Comparison of ENCODE assay signal across 8 cellular contexts in the genomic region with DNA sequence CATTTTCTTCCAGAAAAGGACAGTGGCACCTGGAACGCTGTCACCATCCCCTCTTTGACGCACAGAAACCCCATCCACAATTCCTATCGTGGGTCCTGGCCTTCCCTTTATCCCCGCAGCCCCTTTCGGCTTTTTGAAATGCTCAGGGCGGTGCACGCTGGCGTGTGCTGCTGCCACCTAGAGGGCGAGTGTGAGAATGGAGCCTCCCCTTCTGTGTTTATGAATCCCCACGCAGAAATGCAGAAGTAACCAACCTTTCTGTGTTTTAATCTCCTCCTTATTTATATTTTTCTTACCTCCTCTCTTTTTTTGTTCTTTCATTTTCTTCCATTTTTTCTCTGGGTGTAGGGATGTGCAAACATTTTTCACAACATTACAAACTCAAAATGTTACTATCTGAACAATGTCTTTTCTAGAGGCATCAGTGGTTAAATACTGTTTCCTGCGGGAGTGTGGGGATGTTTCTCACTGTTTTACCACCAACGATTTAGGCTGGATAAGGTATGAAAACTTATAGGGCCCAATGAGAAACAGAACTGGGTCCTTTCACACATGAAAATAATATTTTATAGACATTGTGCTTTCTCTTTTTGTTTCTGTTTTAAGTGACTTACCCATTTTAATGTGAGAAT. TPM values are rescaled to one million over a fixed set of nuclear protein-coding genes. Genes with fewer than 3 reads are reported as not detected.
DNase-seq lines count a peak whose midpoint lies in the region; ATAC-seq, FAIRE-seq and TF ChIP-seq lines count a peak whose summit lies in the region.

No MANE protein-coding gene starts in this region.

- no peaks in the 10 kb centered on the region for H3K4me1 ChIP-seq in H1 (replicated peaks in 1 of 4; ENCODE audit: control insufficient read depth in 3 of 4, insufficient read depth in 4 of 4, low read length in 3 of 4)

- H3K9ac ChIP-seq in H1 (replicated peaks in 1 of 4; ENCODE audit: extremely low read depth in 1 of 4, low read depth in 3 of 4, low read length in 3 of 4): no peak overlapping the region

- no peak overlapping the region for H4K5ac ChIP-seq in H1 (ENCODE audit: insufficient read length, low read depth, low read length)

- no peak overlapping the region for H3K23ac ChIP-seq in H1 (ENCODE audit: insufficient read length)

- no peak overlapping the region for H4K91ac ChIP-seq in H1 (replicated peaks; ENCODE audit: insufficient read length, low read length)

- no peak for TF ChIP-seq POLR2A in H1 (IDR thresholded peaks at IDR 0.05; ENCODE audit: control extremely low read depth in 1 of 2, low read depth in 2 of 2, low read length in 2 of 2)

- no peak overlapping the region for H2BK120ac ChIP-seq in H1 (replicated peaks; ENCODE audit: low read depth, low read length)

- H2BK5ac ChIP-seq in H1 (ENCODE audit: low read depth, low read length): no peak overlapping the region

- H3K27ac ChIP-seq in H1 (ENCODE audit: low read depth, low read length): no peak overlapping the region

- POLR2A ChIA-PET in H1 (lab: Charles Lee; ENCODE audit: partially characterized antibody): no interaction called here

- no peak overlapping the region for H2BK15ac ChIP-seq in H1 (ENCODE audit: low read length)

- peak; percentile 78 to 79 for TF ChIP-seq RAD21 in H1 (IDR thresholded peaks at IDR 0.05 in 1 of 2, conservative IDR thresholded peaks at IDR 0.05 in 1 of 2; ENCODE audit: low read depth in 2 of 2, low read length in 2 of 2)

- no peak overlapping the region for H2AK5ac ChIP-seq in H1 (ENCODE audit: low read depth, low read length)

- H2BK20ac ChIP-seq in H1 (ENCODE audit: low read length): no peak overlapping the region

- H3K9me3 ChIP-seq in H1 (ENCODE audit: insufficient read depth in 2 of 2, low read depth in 1 of 2, low read length in 1 of 2): no peaks in the 10 kb centered on the region

- H4K8ac ChIP-seq in H1 (ENCODE audit: extremely low read depth, insufficient read depth, low read length): no peak overlapping the region

- ATAC-seq in GM18858 (IDR thresholded peaks at IDR 0.05; ENCODE audit: unreplicated experiment) (peak; percentile 74), HG03060 (IDR thresholded peaks at IDR 0.05; ENCODE audit: low read depth, unreplicated experiment) (peak; percentile 56)

- CTCF ChIA-PET in H1 (lab: Charles Lee; ENCODE audit: partially characterized antibody): interaction anchor here (0.7 to 3.2 kb wide), 10 partner anchors 9 to 1047 kb away, joined by 3 to 26 read pairs (median 4); a partner anchor contains a TSS

- H3K23me2 ChIP-seq in H1 (ENCODE audit: low read depth, low read length): no peaks in the 10 kb centered on the region

- H3K4ac ChIP-seq in H1 (replicated peaks; ENCODE audit: insufficient read length, low read depth, low read length): no peak overlapping the region

- no peak overlapping the region for H3K18ac ChIP-seq in H1 (ENCODE audit: extremely low read depth, low read length)

- no peak for FAIRE-seq in H1 (lab: Jason Lieb, UNC)

- no peak overlapping the region for H2BK12ac ChIP-seq in H1 (ENCODE audit: low read depth, low read length)

- no peaks in the 10 kb centered on the region for H3K79me1 ChIP-seq in H1 (ENCODE audit: low read depth, low read length)

- DNase-seq in AML-193 (lab: John Stamatoyannopoulos, UW) (peak; percentile 62 to 70), NCI-H345 (lab: John Stamatoyannopoulos, UW) (peak; percentile 31), H1 (ENCODE audit: low read depth in 1 of 2, low spot score in 2 of 2) (peak in 1 of 2 experiments; percentile 78), myocyte (ENCODE audit: low read depth) (peak; percentile 67)
- DNase-seq in activated CD4-positive, alpha-beta T cell treated with anti-CD3 and anti-CD28 coated beads, Interleukin-2, amount 50 U/mL, for 4 hours: peak; percentile 38 to 51
- DNase-seq in stimulated activated CD8-positive, alpha-beta memory T cell treated with anti-CD3 and anti-CD28 coated beads, Interleukin-7, amount 100 ng/mL, for 48 hours (ENCODE audit: extremely low read depth in 1 of 2, low read depth in 1 of 2): peak; percentile 19 to 34

- no peaks in the 10 kb centered on the region for H4K20me1 ChIP-seq in H1 (replicated peaks in 1 of 2; ENCODE audit: control insufficient read depth in 1 of 2, insufficient read depth in 2 of 2, low read length in 2 of 2)

- H3K27me3 ChIP-seq in H1 (replicated peaks in 1 of 4; ENCODE audit: control insufficient read depth in 3 of 4, extremely low read depth in 1 of 4, insufficient read depth in 3 of 4, low read length in 3 of 4): no peaks in the 10 kb centered on the region

- TF ChIP-seq EP300 in H1 (IDR thresholded peaks at IDR 0.05; ENCODE audit: borderline replicate concordance in 1 of 2, low read depth in 2 of 2, low read length in 2 of 2): no peak

- no peaks in the 10 kb centered on the region for H3K79me2 ChIP-seq in H1 (ENCODE audit: control insufficient read depth in 1 of 2, insufficient read depth in 2 of 2, low read length in 2 of 2)

- H3K14ac ChIP-seq in H1 (ENCODE audit: insufficient read length): no peak overlapping the region

- WGBS in H1 (ENCODE audit: extremely low coverage in 1 of 2, insufficient coverage in 1 of 2, insufficient read length in 1 of 2, insufficient replicate concordance in 2 of 2, low coverage in 1 of 2, low lambda C conversion rate in 2 of 2, missing lambda C conversion rate in 1 of 2), 2 experiments: 18% methylated on average over 12 of the region's 12 CpGs; no CpG with 5 or more reads in 1 of the 2 experiments

- H3K36me3 ChIP-seq in H1 (ENCODE audit: control insufficient read depth in 2 of 4, insufficient read depth in 4 of 4, low read length in 3 of 4): no peaks in the 10 kb centered on the region

- no peak overlapping the region for H2AFZ ChIP-seq in H1 (ENCODE audit: low read length)

- peak overlapping the region in 1 of 2 experiments; percentile 48; a peak in 2 of 4 replicates for H3K4me2 ChIP-seq in H1 (ENCODE audit: insufficient read depth in 1 of 2, low read depth in 2 of 2, low read length in 2 of 2)

- H3K4me3 ChIP-seq in H1 (ENCODE audit: extremely low read depth in 1 of 4, insufficient read depth in 2 of 4, low read depth in 3 of 4, low read length in 4 of 4): no peak overlapping the region

- no peak overlapping the region for H3K56ac ChIP-seq in H1 (replicated peaks; ENCODE audit: insufficient read length, low read depth, low read length)

- TF ChIP-seq CTCF in H1 (IDR thresholded peaks at IDR 0.05; ENCODE audit: control extremely low read depth in 1 of 3, insufficient read depth in 1 of 3, low read depth in 1 of 3, low read length in 3 of 3): peak; percentile 82 to 88 (median 84)

TF ChIP-seq in H1, 55 proteins besides CTCF, POLR2A, EP300 and RAD21:
- TF ChIP-seq BACH1 (IDR thresholded peaks at IDR 0.05; ENCODE audit: low read length): peak; percentile 41; the same call in 1 of the 2 replicates
- TF ChIP-seq EGR1 (IDR thresholded peaks at IDR 0.05; ENCODE audit: borderline replicate concordance, low read depth, low read length): no peak
- peak; percentile 17; the same call in 1 of the 2 replicates for TF ChIP-seq TEAD4 (IDR thresholded peaks at IDR 0.05; ENCODE audit: low read depth, low read length)
- TF ChIP-seq, protein P1, sequence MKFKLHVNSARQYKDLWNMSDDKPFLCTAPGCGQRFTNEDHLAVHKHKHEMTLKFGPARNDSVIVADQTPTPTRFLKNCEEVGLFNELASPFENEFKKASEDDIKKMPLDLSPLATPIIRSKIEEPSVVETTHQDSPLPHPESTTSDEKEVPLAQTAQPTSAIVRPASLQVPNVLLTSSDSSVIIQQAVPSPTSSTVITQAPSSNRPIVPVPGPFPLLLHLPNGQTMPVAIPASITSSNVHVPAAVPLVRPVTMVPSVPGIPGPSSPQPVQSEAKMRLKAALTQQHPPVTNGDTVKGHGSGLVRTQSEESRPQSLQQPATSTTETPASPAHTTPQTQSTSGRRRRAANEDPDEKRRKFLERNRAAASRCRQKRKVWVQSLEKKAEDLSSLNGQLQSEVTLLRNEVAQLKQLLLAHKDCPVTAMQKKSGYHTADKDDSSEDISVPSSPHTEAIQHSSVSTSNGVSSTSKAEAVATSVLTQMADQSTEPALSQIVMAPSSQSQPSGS (IDR thresholded peaks at IDR 0.05; ENCODE audit: low read length): no peak
- no peak for TF ChIP-seq CREB1 (IDR thresholded peaks at IDR 0.05)
- TF ChIP-seq SUZ12 (IDR thresholded peaks at IDR 0.05; ENCODE audit: low read length): no peak
- TF ChIP-seq, protein P2, sequence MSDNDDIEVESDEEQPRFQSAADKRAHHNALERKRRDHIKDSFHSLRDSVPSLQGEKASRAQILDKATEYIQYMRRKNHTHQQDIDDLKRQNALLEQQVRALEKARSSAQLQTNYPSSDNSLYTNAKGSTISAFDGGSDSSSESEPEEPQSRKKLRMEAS (IDR thresholded peaks at IDR 0.05): 0 out of 2 replicates have a peak, but pooled peaks have one; percentile 22
- TF ChIP-seq RBBP5 (IDR thresholded peaks at IDR 0.05; ENCODE audit: borderline replicate concordance, low read depth, low read length): no peak

RNA-seq across cellular contexts. Expression of a gene that starts 50.0 kb away (rescaled TPM):
- total RNA-seq in H1 (2021; fragmentation: NEBNext Ultra II Directional; extraction: Animal tissue kit (Norgen Biotek cat#: 25700)): 64.2 and 67.3 TPM in 2 replicates
- 5.7 and 8.0 TPM in 2 replicates for polyA plus RNA-seq in H1 (2011; rRNA removed)
- 24.0 TPM for polyA plus RNA-seq in H1 (2011; cell fraction: cytosol; rRNA removed)
- 6.7 TPM for polyA plus RNA-seq in H1 (2011; cell fraction: nucleus; rRNA removed)
- 46.9 to 68.4 TPM (median 58.2 TPM) in 4 replicates for polyA plus RNA-seq in H1 (2012, experiment 1 of 2)
- 17.2 TPM for polyA plus RNA-seq in H1 (2012, experiment 2 of 2)
- polyA plus RNA-seq in H1 (2013, experiment 1 of 2): 110 TPM
- 108 TPM for polyA plus RNA-seq in H1 (2013, experiment 2 of 2)
- 15.9 and 19.6 TPM in 2 replicates for polyA minus RNA-seq in H1 (2011; rRNA and poly(A)+ RNA removed)
- polyA minus RNA-seq in H1 (2011; cell fraction: cytosol; rRNA and poly(A)+ RNA removed): 35.2 TPM
- 106 TPM for polyA minus RNA-seq in H1 (2011; cell fraction: nucleus; rRNA and poly(A)+ RNA removed)
- total RNA-seq in myocyte: 34.9 and 35.0 TPM in 2 replicates
- 17.7 TPM for polyA plus RNA-seq in myocyte (2012)
